6 cellular contexts compared by ENCODE assay signal in the genomic region with DNA sequence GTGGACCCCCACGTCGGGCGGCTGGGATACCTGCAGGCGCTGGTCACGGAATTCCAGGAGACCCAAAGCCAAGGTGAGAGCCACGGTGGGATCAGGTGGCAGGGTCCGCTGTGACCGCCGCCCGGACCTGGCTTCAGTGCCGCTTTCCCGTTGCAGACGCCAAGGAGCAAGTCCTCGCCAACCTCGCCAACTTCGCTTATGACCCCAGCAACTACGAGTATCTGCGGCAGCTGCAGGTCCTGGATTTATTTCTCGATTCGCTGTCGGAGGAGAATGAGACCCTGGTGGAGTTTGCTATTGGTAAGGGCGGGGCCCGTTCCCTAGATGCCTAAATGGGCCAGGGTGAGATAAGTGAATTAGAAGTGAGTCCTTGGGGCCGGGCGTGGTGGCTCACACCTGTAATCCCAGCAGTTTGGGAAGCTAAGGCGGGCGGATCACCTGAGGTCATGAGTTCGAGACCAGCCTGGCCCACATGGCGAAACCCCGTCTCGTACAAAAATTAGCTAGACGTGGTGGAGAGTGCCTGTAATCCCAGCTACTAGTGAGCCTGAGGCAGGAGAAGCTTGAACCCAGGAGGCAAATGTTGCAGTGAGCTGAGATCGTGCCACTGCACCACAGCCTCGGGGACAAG. TPM values are rescaled to one million over a fixed set of nuclear protein-coding genes. Genes with fewer than 3 reads are reported as not detected.
DNase-seq lines count a peak whose midpoint lies in the region; ATAC-seq lines count a peak whose summit lies in the region.

No MANE protein-coding gene starts in this region.

- peak overlapping the region; percentile 70 for H3K27ac Mint-ChIP-seq in activated T-helper 2 cell treated with anti-CD3 and anti-CD28 coated beads, Interferon-gamma antibody, Interleukin-2, Interleukin-4, amounts not matched to agents 10 μg/mL and 5 μg/mL and 100 μg/mL, durations not matched to agents 14 hours and 24 hours and 36 hours

- intact Hi-C loops in activated T-helper 2 cell treated with anti-CD3 and anti-CD28 coated beads, Interferon-gamma antibody, Interleukin-2, Interleukin-4, amounts not matched to agents 10 μg/mL and 5 μg/mL and 100 μg/mL, durations not matched to agents 14 hours and 24 hours and 36 hours (cut with micrococcal nuclease) = loop anchor here (5.0 to 10.0 kb wide), 3 partner anchors 62 to 162 kb away; a partner anchor contains a TSS

- no peaks in the 10 kb centered on the region for H3K9me3 ChIP-seq in mononuclear cell (ENCODE audit: low read depth, low read length)

- no peaks in the 10 kb centered on the region for H3K27me3 ChIP-seq in mononuclear cell (ENCODE audit: insufficient read depth, low read length)

- H3K4me1 ChIP-seq in mononuclear cell (ENCODE audit: insufficient read depth, low read length) = peaks cover 51% of the 10 kb centered on the region

- ATAC-seq in HG03039 (IDR thresholded peaks at IDR 0.05; ENCODE audit: unreplicated experiment) (peak; percentile 5), GM21528 (IDR thresholded peaks at IDR 0.05; ENCODE audit: low FRiP score, unreplicated experiment) (no peak)

- peaks cover 23% of the 10 kb centered on the region for H3K36me3 Mint-ChIP-seq in activated T-helper 2 cell treated with anti-CD3 and anti-CD28 coated beads, Interferon-gamma antibody, Interleukin-2, Interleukin-4, amounts not matched to agents 10 μg/mL and 5 μg/mL and 100 μg/mL, durations not matched to agents 14 hours and 24 hours and 36 hours (ENCODE audit: low read depth)

- H3K4me1 Mint-ChIP-seq in activated T-helper 2 cell treated with anti-CD3 and anti-CD28 coated beads, Interferon-gamma antibody, Interleukin-2, Interleukin-4, amounts not matched to agents 10 μg/mL and 5 μg/mL and 100 μg/mL, durations not matched to agents 14 hours and 24 hours and 36 hours (ENCODE audit: low read depth) = peaks cover 28% of the 10 kb centered on the region

- no peak for DNase-seq in activated T-helper 2 cell treated with anti-CD3 and anti-CD28 coated beads, Interferon-gamma antibody, Interleukin-2, Interleukin-4, amounts not matched to agents 10 μg/mL and 5 μg/mL and 100 μg/mL, durations not matched to agents 14 hours and 24 hours and 36 hours (ENCODE audit: low spot score)
- DNase-seq in NK-92 treated with Interleukin-12 subunit alpha and Interleukin-12 subunit beta, amount 100 ng/mL, for 24 hours (lab: John Stamatoyannopoulos, UW) = no peak
- no peak for DNase-seq in HPDE6-E6E7 (ENCODE audit: extremely low spot score)

- H3K4me3 Mint-ChIP-seq in activated T-helper 2 cell treated with anti-CD3 and anti-CD28 coated beads, Interferon-gamma antibody, Interleukin-2, Interleukin-4, amounts not matched to agents 10 μg/mL and 5 μg/mL and 100 μg/mL, durations not matched to agents 14 hours and 24 hours and 36 hours (ENCODE audit: low read depth) = peak overlapping the region; percentile 89

- no peaks in the 10 kb centered on the region for H3K9me3 Mint-ChIP-seq in activated T-helper 2 cell treated with anti-CD3 and anti-CD28 coated beads, Interferon-gamma antibody, Interleukin-2, Interleukin-4, amounts not matched to agents 10 μg/mL and 5 μg/mL and 100 μg/mL, durations not matched to agents 14 hours and 24 hours and 36 hours

- peak overlapping the region; percentile 83 for H3K4me3 ChIP-seq in mononuclear cell (ENCODE audit: low read length)

- H3K27me3 Mint-ChIP-seq in activated T-helper 2 cell treated with anti-CD3 and anti-CD28 coated beads, Interferon-gamma antibody, Interleukin-2, Interleukin-4, amounts not matched to agents 10 μg/mL and 5 μg/mL and 100 μg/mL, durations not matched to agents 14 hours and 24 hours and 36 hours (ENCODE audit: low read depth) = no peaks in the 10 kb centered on the region

RNA-seq across cellular contexts. Expression of a gene that starts 0.7 kb away (rescaled TPM):
- 9.9 and 10.1 TPM in 2 replicates for total RNA-seq in activated T-helper 2 cell treated with anti-CD3 and anti-CD28 coated beads, Interferon-gamma antibody, Interleukin-2, Interleukin-4, amounts not matched to agents 10 μg/mL and 5 μg/mL and 100 μg/mL, durations not matched to agents 14 hours and 24 hours and 36 hours
- 1.4 TPM for total RNA-seq in mononuclear cell

RNA-seq across cellular contexts. Expression of a gene that starts 21.1 kb away (rescaled TPM):
- total RNA-seq in activated T-helper 2 cell treated with anti-CD3 and anti-CD28 coated beads, Interferon-gamma antibody, Interleukin-2, Interleukin-4, amounts not matched to agents 10 μg/mL and 5 μg/mL and 100 μg/mL, durations not matched to agents 14 hours and 24 hours and 36 hours = 72.7 and 86.6 TPM in 2 replicates
- total RNA-seq in mononuclear cell = 24.3 TPM

RNA-seq across cellular contexts. Expression of a gene that starts 22.7 kb away (rescaled TPM):
- 11.6 and 11.8 TPM in 2 replicates for total RNA-seq in activated T-helper 2 cell treated with anti-CD3 and anti-CD28 coated beads, Interferon-gamma antibody, Interleukin-2, Interleukin-4, amounts not matched to agents 10 μg/mL and 5 μg/mL and 100 μg/mL, durations not matched to agents 14 hours and 24 hours and 36 hours
- total RNA-seq in mononuclear cell = 13.0 TPM

RNA-seq across cellular contexts. Expression of a gene that starts 43.9 kb away (rescaled TPM):
- total RNA-seq in activated T-helper 2 cell treated with anti-CD3 and anti-CD28 coated beads, Interferon-gamma antibody, Interleukin-2, Interleukin-4, amounts not matched to agents 10 μg/mL and 5 μg/mL and 100 μg/mL, durations not matched to agents 14 hours and 24 hours and 36 hours = 282 and 290 TPM in 2 replicates
- 33.5 TPM for total RNA-seq in mononuclear cell
